ENCODE assay signal across 13 cellular contexts in the genomic region with DNA sequence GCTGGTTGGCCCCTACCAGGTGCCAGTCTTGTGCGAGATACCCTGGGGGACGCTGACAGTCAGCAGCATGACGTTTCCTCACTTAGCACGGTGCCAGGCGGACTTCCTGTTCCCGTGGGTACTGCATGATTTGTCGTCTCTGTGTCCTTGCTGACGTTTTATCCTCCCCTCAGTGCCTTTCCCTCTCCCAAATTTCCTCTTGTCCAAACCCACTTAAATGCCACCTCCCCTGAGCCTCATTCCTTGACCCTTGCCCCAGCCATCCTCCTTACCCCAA.
A peak's percentile ranks its signal among the peaks of the same experiment; 100 is the strongest.
DNase-seq lines count a peak whose midpoint lies in the region; ATAC-seq and FAIRE-seq lines count a peak whose summit lies in the region.
"Had no signal": no experiment of that assay in that cellular context is flagged by ENCODE, and none has a peak within 500 bp of the region (broad histone marks: within the 10 kb centered on the region; RNA-seq: fewer than 3 reads in every experiment).

No MANE protein-coding gene starts in this region.

- H3K27me3 ChIP-seq in BLaER1 treated with 17β-estradiol and CSF1 and Interleukin-3, amounts not matched to agents 10 nM and 100 nM, result no peaks in the 10 kb centered on the region
- no peaks in the 10 kb centered on the region for H3K27me3 ChIP-seq in mesenchymal stem cell (ENCODE audit: control insufficient read depth in 1 of 2, insufficient read depth in 1 of 2, low read length in 2 of 2)
- H3K27me3 ChIP-seq: colonic mucosa had no signal

- no peaks in the 10 kb centered on the region for H3K27me3 Mint-ChIP-seq in IgD-negative memory B cell
- H3K27me3 Mint-ChIP-seq: activated CD4-positive, alpha-beta T cell treated with anti-CD3 and anti-CD28 coated beads, Interleukin-2, amount 10 ng/mL, durations not matched to agents 24 days and 14 days; activated naive CD8-positive, alpha-beta T cell; CD4-positive, CD25-positive, alpha-beta regulatory T cell had no signal

- H2BK15ac ChIP-seq in mesenchymal stem cell (ENCODE audit: low read depth, poor library complexity, severe bottlenecking), result no peak overlapping the region

- H3K4ac ChIP-seq in mesenchymal stem cell (ENCODE audit: low read depth in 1 of 2, low read length in 2 of 2), result no peak overlapping the region

- H2BK120ac ChIP-seq in mesenchymal stem cell (ENCODE audit: low read depth, low read length), result no peak overlapping the region

- no peak overlapping the region for H3K18ac ChIP-seq in mesenchymal stem cell (ENCODE audit: low read depth in 1 of 2, low read length in 2 of 2)

- H3K4me2 ChIP-seq in BLaER1 treated with 17β-estradiol and CSF1 and Interleukin-3, amounts not matched to agents 10 nM and 100 nM, result peak overlapping the region; percentile 31 to 71 (median 54)
- H3K4me2 ChIP-seq in mesenchymal stem cell (ENCODE audit: low read length, poor library complexity, severe bottlenecking), result no peak overlapping the region

- peaks cover 25 to 27% (median 26%) of the 10 kb centered on the region in 3 donors for H3K4me1 Mint-ChIP-seq in IgD-negative memory B cell

- no peak overlapping the region for H4K91ac ChIP-seq in mesenchymal stem cell (ENCODE audit: low read length)

- no peak overlapping the region for H3K9ac ChIP-seq in BLaER1 treated with 17β-estradiol and CSF1 and Interleukin-3, amounts not matched to agents 10 nM and 100 nM
- no peak overlapping the region for H3K9ac ChIP-seq in mesenchymal stem cell (ENCODE audit: low read length)

- peaks cover 12% of the 10 kb centered on the region for H3K36me3 Mint-ChIP-seq in IgD-negative memory B cell

- peak; percentile 16 for ATAC-seq in GM18520 (IDR thresholded peaks at IDR 0.05; ENCODE audit: unreplicated experiment)

- H4K8ac ChIP-seq in mesenchymal stem cell (ENCODE audit: low read length), result no peak overlapping the region

- H4K20me1 ChIP-seq in BLaER1 treated with 17β-estradiol and CSF1 and Interleukin-3, amounts not matched to agents 10 nM and 100 nM, result no peaks in the 10 kb centered on the region

- no peak for FAIRE-seq in frontal cortex (lab: Jason Lieb, UNC)
- FAIRE-seq: keratinocyte had no signal

- H3K14ac ChIP-seq in mesenchymal stem cell (ENCODE audit: low read length in 2 of 2), result no peak overlapping the region

- H3K4me3 ChIP-seq in BLaER1 treated with 17β-estradiol and CSF1 and Interleukin-3, amounts not matched to agents 10 nM and 100 nM, result no peak overlapping the region
- no peak overlapping the region for H3K4me3 ChIP-seq in mesenchymal stem cell (ENCODE audit: insufficient read depth in 1 of 2, low read depth in 1 of 2, low read length in 2 of 2)
- H3K4me3 ChIP-seq: colonic mucosa had no signal

- peaks cover 2% of the 10 kb centered on the region for H3K79me1 ChIP-seq in mesenchymal stem cell (replicated peaks; ENCODE audit: low read length, poor library complexity, severe bottlenecking)

- 83% methylated on average over 8 of the region's 8 CpGs for WGBS in mesenchymal stem cell

- no peak overlapping the region for H2AFZ ChIP-seq in mesenchymal stem cell (ENCODE audit: low read depth, low read length)

- no peak overlapping the region for H2BK12ac ChIP-seq in mesenchymal stem cell (ENCODE audit: low read length in 2 of 2)

- peak overlapping the region; percentile 12 for H2AK5ac ChIP-seq in mesenchymal stem cell (ENCODE audit: low read length, severe bottlenecking)

- peaks cover 0 to 61% (median 17%) of the 10 kb centered on the region in 11 experiments; a peak in 14 of 22 replicates for H3K36me3 ChIP-seq in BLaER1 treated with 17β-estradiol and CSF1 and Interleukin-3, amounts not matched to agents 10 nM and 100 nM
- H3K36me3 ChIP-seq in mesenchymal stem cell (ENCODE audit: control insufficient read depth in 1 of 2, insufficient read depth in 2 of 2, low read depth in 1 of 2, low read length in 2 of 2), result peaks cover 28 to 37% of the 10 kb centered on the region in 2 experiments
- H3K36me3 ChIP-seq: colonic mucosa had no signal

- DNase-seq in mesenchymal stem cell (no peak), iPS-NIHi7 (ENCODE audit: extremely low spot score) (no peak), NCI-H2107 (lab: John Stamatoyannopoulos, UW) (no peak), frontal cortex (ENCODE audit: low spot score in 2 of 2) (no peak), AG08395 (ENCODE audit: low spot score) (no peak)
- DNase-seq: activated CD4-positive, alpha-beta T cell treated with anti-CD3 and anti-CD28 coated beads, Interleukin-2, amount 10 ng/mL, durations not matched to agents 24 days and 14 days; CD4-positive, CD25-positive, alpha-beta regulatory T cell; colonic mucosa had no signal

- H3K27ac ChIP-seq in BLaER1 treated with 17β-estradiol and CSF1 and Interleukin-3, amounts not matched to agents 10 nM and 100 nM, result no peak overlapping the region
- H3K27ac ChIP-seq in mesenchymal stem cell (ENCODE audit: low read length, poor library complexity, severe bottlenecking), result peak overlapping the region; percentile 4
- H3K27ac ChIP-seq: colonic mucosa had no signal

- peak overlapping the region; percentile 23 to 92 (median 72) for H3K4me3 Mint-ChIP-seq in IgD-negative memory B cell
- H3K4me3 Mint-ChIP-seq: activated CD4-positive, alpha-beta T cell treated with anti-CD3 and anti-CD28 coated beads, Interleukin-2, amount 10 ng/mL, durations not matched to agents 24 days and 14 days; activated naive CD8-positive, alpha-beta T cell; CD4-positive, CD25-positive, alpha-beta regulatory T cell had no signal

- peaks cover 10 to 32% (median 15%) of the 10 kb centered on the region in 11 experiments; a peak in 20 of 22 replicates for H3K9me3 ChIP-seq in BLaER1 treated with 17β-estradiol and CSF1 and Interleukin-3, amounts not matched to agents 10 nM and 100 nM (replicated peaks in 1 of 11)
- H3K9me3 ChIP-seq in mesenchymal stem cell (ENCODE audit: control insufficient read depth, low read length), result no peaks in the 10 kb centered on the region
- H3K9me3 ChIP-seq: colonic mucosa had no signal

- H3K23ac ChIP-seq in mesenchymal stem cell (ENCODE audit: low read length in 2 of 2), result no peak overlapping the region

- H3K4me1 ChIP-seq in BLaER1 treated with 17β-estradiol and CSF1 and Interleukin-3, amounts not matched to agents 10 nM and 100 nM, result peaks cover 11 to 17% (median 14%) of the 10 kb centered on the region in 10 experiments
- H3K4me1 ChIP-seq in mesenchymal stem cell (ENCODE audit: control insufficient read depth, insufficient read depth, low read depth, low read length), result peaks cover 23% of the 10 kb centered on the region
- H3K4me1 ChIP-seq: colonic mucosa had no signal

- H2BK5ac ChIP-seq in mesenchymal stem cell (ENCODE audit: low read depth, low read length, poor library complexity, severe bottlenecking), result peak overlapping the region; percentile 22

- no peaks in the 10 kb centered on the region for H3K9me3 Mint-ChIP-seq in IgD-negative memory B cell

- H3K27ac Mint-ChIP-seq in IgD-negative memory B cell, result peak overlapping the region; percentile 58 to 99 (median 95)
- H3K27ac Mint-ChIP-seq: activated CD4-positive, alpha-beta T cell treated with anti-CD3 and anti-CD28 coated beads, Interleukin-2, amount 10 ng/mL, durations not matched to agents 24 days and 14 days; activated naive CD8-positive, alpha-beta T cell had no signal
